In genomic region chr5:154784856-154785255, GRCh38 we compare ENCODE assay signal across 14 cellular contexts. TPM values are rescaled to one million over a fixed set of nuclear protein-coding genes. Genes with fewer than 3 reads are reported as not detected.
DNase-seq lines count a peak whose midpoint lies in the region; ATAC-seq and TF ChIP-seq lines count a peak whose summit lies in the region.
"Had no signal": no experiment of that assay in that cellular context is flagged by ENCODE, and none has a peak within 500 bp of the region (broad histone marks: within the 10 kb centered on the region; RNA-seq: fewer than 3 reads in every experiment).

No MANE protein-coding gene starts in this region.

- H3K36me3 ChIP-seq in PC-9 (ENCODE audit: low read depth) = peaks cover 2% of the 10 kb centered on the region; the same call in 1 of the 2 replicates
- peaks cover under 1% of the 10 kb centered on the region for H3K36me3 ChIP-seq in osteoblast (ENCODE audit: insufficient read depth, low read length)
- H3K36me3 ChIP-seq: tibial artery had no signal

- peak overlapping the region; percentile 72 for H3K27ac Mint-ChIP-seq in activated CD4-positive, alpha-beta T cell treated with anti-CD3 and anti-CD28 coated beads, Interleukin-2, amount 10 ng/mL, durations not matched to agents 7 days and 5 days
- peak overlapping the region in 4 of 5 experiments; percentile 25 to 68 (median 34) for H3K27ac Mint-ChIP-seq in brain

- H2AFZ ChIP-seq in PC-9 (no peak overlapping the region), osteoblast (ENCODE audit: low read length) (no peak overlapping the region)

- POLR2A ChIA-PET in activated CD4-positive, alpha-beta T cell treated with anti-CD3 and anti-CD28 coated beads, Interleukin-2, amount 10 ng/mL, durations not matched to agents 7 days and 5 days (lab: Charles Lee) = no interaction called here
- POLR2A ChIA-PET in PC-9 (lab: Charles Lee; ENCODE audit: unreplicated experiment) = no interaction called here

- H3K9me3 ChIP-seq in PC-9 (ENCODE audit: insufficient read depth, low read depth) (no peaks in the 10 kb centered on the region), osteoblast (ENCODE audit: low read depth, low read length) (no peaks in the 10 kb centered on the region)
- H3K9me3 ChIP-seq: A549, SK-N-SH, tibial artery had no signal

- intact Hi-C loops in PC-9 (cut with micrococcal nuclease; ENCODE audit: unreplicated experiment) = no loop called here

- ATAC-seq in HG02885 (IDR thresholded peaks at IDR 0.05; ENCODE audit: poor library complexity, unreplicated experiment) = no peak
- ATAC-seq: A549, left lobe of liver had no signal

- no peaks in the 10 kb centered on the region for H3K9me3 Mint-ChIP-seq in activated CD4-positive, alpha-beta T cell treated with anti-CD3 and anti-CD28 coated beads, Interleukin-2, amount 10 ng/mL, durations not matched to agents 7 days and 5 days
- no peaks in the 10 kb centered on the region for H3K9me3 Mint-ChIP-seq in brain

- DNase-seq in activated CD4-positive, alpha-beta T cell treated with anti-CD3 and anti-CD28 coated beads, Interleukin-2, amount 10 ng/mL, durations not matched to agents 7 days and 5 days = no peak
- no peak for DNase-seq in activated CD4-positive, alpha-beta T cell treated with anti-CD3 and anti-CD28 coated beads for 1 hour
- DNase-seq in PC-9 = no peak
- no peak for DNase-seq in osteoblast (ENCODE audit: insufficient read length, low spot score, missing footprints)
- DNase-seq in stimulated activated CD4-positive, alpha-beta T cell treated with anti-CD3 and anti-CD28 coated beads, Interleukin-4, amount 100 ng/mL, for 24 hours = no peak
- DNase-seq in RKO (ENCODE audit: low spot score) = no peak
- DNase-seq: activated gamma-delta T cell, caudate nucleus, SK-N-SH, tibial artery had no signal

- no peak overlapping the region for H3K4me3 Mint-ChIP-seq in activated CD4-positive, alpha-beta T cell treated with anti-CD3 and anti-CD28 coated beads, Interleukin-2, amount 10 ng/mL, durations not matched to agents 7 days and 5 days
- H3K4me3 Mint-ChIP-seq in brain = no peak overlapping the region

- H3K36me3 Mint-ChIP-seq in activated CD4-positive, alpha-beta T cell treated with anti-CD3 and anti-CD28 coated beads, Interleukin-2, amount 10 ng/mL, durations not matched to agents 7 days and 5 days (ENCODE audit: low read depth) = peaks cover 5% of the 10 kb centered on the region
- H3K36me3 Mint-ChIP-seq in brain = peaks cover 20% of the 10 kb centered on the region

- TF ChIP-seq CTCF in PC-9 (conservative IDR thresholded peaks at IDR 0.05) = no peak
- TF ChIP-seq CTCF in brain (conservative IDR thresholded peaks at IDR 0.05) = no peak
- TF ChIP-seq CTCF in osteoblast (IDR thresholded peaks at IDR 0.05; ENCODE audit: extremely low read depth, low read depth, low read length) = no peak

- H4K20me1 ChIP-seq in PC-9 (ENCODE audit: insufficient read depth) (peaks cover 100% of the 10 kb centered on the region), osteoblast (ENCODE audit: insufficient read depth, low read length) (peaks cover 89% of the 10 kb centered on the region)

- H3K4me1 ChIP-seq in PC-9 (replicated peaks; ENCODE audit: insufficient read depth) (no peaks in the 10 kb centered on the region), osteoblast (ENCODE audit: insufficient read depth, low read length) (peaks cover 30% of the 10 kb centered on the region)

- H3F3A ChIP-seq in PC-9 (ENCODE audit: insufficient read depth, low read depth) = peaks cover 9% of the 10 kb centered on the region; the same call in 1 of the 2 replicates

- CTCF ChIA-PET in activated CD4-positive, alpha-beta T cell treated with anti-CD3 and anti-CD28 coated beads, Interleukin-2, amount 10 ng/mL, durations not matched to agents 7 days and 5 days (lab: Charles Lee) = interaction anchor here (0.5 to 1.4 kb wide), 3 partner anchors 12 to 40 kb away, joined by 3 to 4 read pairs (median 3); no protein-coding TSS in a partner anchor
- CTCF ChIA-PET in PC-9 (lab: Charles Lee) = no interaction called here

- peaks cover 66% of the 10 kb centered on the region for H3K4me1 Mint-ChIP-seq in activated CD4-positive, alpha-beta T cell treated with anti-CD3 and anti-CD28 coated beads, Interleukin-2, amount 10 ng/mL, durations not matched to agents 7 days and 5 days
- H3K4me1 Mint-ChIP-seq in brain = peaks cover 80% of the 10 kb centered on the region

- no peaks in the 10 kb centered on the region for H3K27me3 ChIP-seq in PC-9 (ENCODE audit: insufficient read depth, low read depth)
- no peaks in the 10 kb centered on the region for H3K27me3 ChIP-seq in osteoblast (ENCODE audit: insufficient read depth, low read length)
- H3K27me3 ChIP-seq: tibial artery had no signal

- no TSS peak for BruUV-seq in PC-9 (replicated peaks; lab: Mats Ljungman, UMichigan)

- H3K9me2 ChIP-seq in PC-9 (ENCODE audit: insufficient read depth) = no peaks in the 10 kb centered on the region
- H3K9me2 ChIP-seq: SK-N-SH had no signal

- H3K4me2 ChIP-seq in PC-9 (no peak overlapping the region), osteoblast (ENCODE audit: insufficient read depth, low read length) (no peak overlapping the region)
- H3K4me2 ChIP-seq: A549, SK-N-SH had no signal

- H3K4me3 ChIP-seq in PC-9 = no peak overlapping the region
- no peak overlapping the region for H3K4me3 ChIP-seq in osteoblast (ENCODE audit: insufficient read depth, low read length)
- H3K4me3 ChIP-seq: A549, tibial artery had no signal

- H3K79me2 ChIP-seq in PC-9 (ENCODE audit: low read depth) (peaks cover 100% of the 10 kb centered on the region), osteoblast (ENCODE audit: insufficient read depth, low read length) (peaks cover 97% of the 10 kb centered on the region)

- no peaks in the 10 kb centered on the region for H3K27me3 Mint-ChIP-seq in activated CD4-positive, alpha-beta T cell treated with anti-CD3 and anti-CD28 coated beads, Interleukin-2, amount 10 ng/mL, durations not matched to agents 7 days and 5 days
- H3K27me3 Mint-ChIP-seq in brain = no peaks in the 10 kb centered on the region

- peak overlapping the region; percentile 6; the same call in 1 of the 2 replicates for H3K27ac ChIP-seq in PC-9
- H3K27ac ChIP-seq in osteoblast (ENCODE audit: low read depth, low read length) = peak overlapping the region; percentile 44
- H3K27ac ChIP-seq: A549, tibial artery had no signal

RNA-seq across cellular contexts. Expression of gene LARP1, which starts 29.7 kb away (rescaled TPM):
- total RNA-seq in activated CD4-positive, alpha-beta T cell treated with anti-CD3 and anti-CD28 coated beads, Interleukin-2, amount 10 ng/mL, durations not matched to agents 7 days and 5 days = 100 to 1,000 TPM; 203 to 213 TPM
- total RNA-seq in PC-9 (2021) (232 and 290 TPM in 2 replicates), osteoblast (115 and 124 TPM in 2 replicates)
- 86.7 TPM for polyA plus RNA-seq in brain (ENCODE audit: insufficient read depth, low read depth, low replicate concordance)
